In genomic region chr1:59290173-59290954, GRCh38 we compare ENCODE assay signal across 8 cellular contexts. TPM values are rescaled to one million over a fixed set of nuclear protein-coding genes. Genes with fewer than 3 reads are reported as not detected.
DNase-seq lines count a peak whose midpoint lies in the region; ATAC-seq, FAIRE-seq and TF ChIP-seq lines count a peak whose summit lies in the region.

No MANE protein-coding gene starts in this region.

- DNase-seq in BJ (ENCODE audit: low read depth) (no peak), NCI-H2107 (lab: John Stamatoyannopoulos, UW) (peak; percentile 31), GM12878 (ENCODE audit: low read depth, low spot score) (no peak), lung microvascular endothelial cell (ENCODE audit: low read depth in 2 of 2) (peak; percentile 61 to 70), NCI-H1105 (lab: John Stamatoyannopoulos, UW) (no peak), NCI-H187 (lab: John Stamatoyannopoulos, UW) (no peak)

- RAD21 ChIA-PET in GM12878 (lab: Charles Lee; ENCODE audit: unreplicated experiment) = interaction anchor here (0.7 to 2.3 kb wide), 5 partner anchors 11 to 474 kb away, joined by 3 to 10 read pairs (median 3); no protein-coding TSS in a partner anchor

- FAIRE-seq in GM12878 (lab: Jason Lieb, UNC) = no peak

- H3K9me3 ChIP-seq in GM12878 (replicated peaks; ENCODE audit: control insufficient read depth, insufficient read depth, low read length) = no peaks in the 10 kb centered on the region

- TF ChIP-seq POLR2A in GM12878 (IDR thresholded peaks at IDR 0.05; ENCODE audit: low read depth, low read length) = no peak

- no peaks in the 10 kb centered on the region for H3K79me2 ChIP-seq in GM12878 (ENCODE audit: control insufficient read depth, insufficient read depth, low read length)

- H3K4me2 ChIP-seq in GM12878 (ENCODE audit: control insufficient read depth, insufficient read depth) = no peak overlapping the region

- H3K4me3 ChIP-seq in BJ (ENCODE audit: low read depth, low read length) = no peak overlapping the region
- H3K4me3 ChIP-seq in GM12878 = no peak overlapping the region

- H3K9ac ChIP-seq in GM12878 (ENCODE audit: control insufficient read depth, insufficient read depth, low read length) = no peak overlapping the region

- TF ChIP-seq EP300 in GM12878 (IDR thresholded peaks at IDR 0.05; ENCODE audit: borderline replicate concordance in 1 of 2, control insufficient read depth in 1 of 2, low read depth in 2 of 2, low read length in 2 of 2) = no peak

- POLR2A ChIA-PET in BJ (lab: Charles Lee) (no interaction called here), GM12878 (lab: Charles Lee) (no interaction called here)

- no peaks in the 10 kb centered on the region for H4K20me1 ChIP-seq in GM12878 (ENCODE audit: control insufficient read depth, insufficient read depth)

- SMC1A ChIA-PET in GM12878 (lab: Charles Lee; ENCODE audit: uncharacterized antibody, unreplicated experiment) = interaction anchor here (0.7 to 1.6 kb wide), 9 partner anchors 10 to 511 kb away, joined by 3 to 10 read pairs (median 4); no protein-coding TSS in a partner anchor

- CTCF ChIA-PET in BJ (lab: Yijun Ruan, JAX) = interaction anchor here (1.1 kb wide), 1 partner anchor 10 kb away, joined by 4 read pairs; no protein-coding TSS in a partner anchor
- CTCF ChIA-PET in GM12878 (lab: Yijun Ruan, JAX) = interaction anchor here (0.6 to 2.3 kb wide), 13 partner anchors 13 to 409 kb away, joined by 3 to 10 read pairs (median 3); no protein-coding TSS in a partner anchor

- H3K36me3 ChIP-seq in BJ (ENCODE audit: control insufficient read depth, insufficient read depth, low read length) (no peaks in the 10 kb centered on the region), GM12878 (ENCODE audit: control insufficient read depth in 2 of 2, insufficient read depth in 2 of 2, low read length in 1 of 2) (no peaks in the 10 kb centered on the region)

- no peak overlapping the region for H3K27ac ChIP-seq in GM12878 (ENCODE audit: control insufficient read depth, insufficient read depth)

- TF ChIP-seq RAD21 in GM12878 (IDR thresholded peaks at IDR 0.05; ENCODE audit: insufficient read depth, low read depth, low read length) = peak; percentile 75

- 38% methylated on average over 9 of the region's 9 CpGs for WGBS in GM12878 (ENCODE audit: insufficient coverage, insufficient replicate concordance, low lambda C conversion rate, missing lambda C conversion rate)

- peak; percentile 32 for TF ChIP-seq CTCF in BJ (IDR thresholded peaks at IDR 0.05; ENCODE audit: insufficient read depth, low read depth, low read length)
- peak; percentile 47 to 62 (median 50) for TF ChIP-seq CTCF in GM12878 (IDR thresholded peaks at IDR 0.05 in 2 of 3, conservative IDR thresholded peaks at IDR 0.05 in 1 of 3; ENCODE audit: control insufficient read depth in 2 of 3, extremely low read depth in 1 of 3, insufficient read depth in 1 of 3, low read depth in 3 of 3, low read length in 3 of 3)

- H3K4me1 ChIP-seq in GM12878 (ENCODE audit: control insufficient read depth, insufficient read depth, low read length) = no peaks in the 10 kb centered on the region

- ATAC-seq in GM18511 (IDR thresholded peaks at IDR 0.05; ENCODE audit: unreplicated experiment) = peak; percentile 83
- peak; percentile 86 for ATAC-seq in HG02852 (IDR thresholded peaks at IDR 0.05; ENCODE audit: unreplicated experiment)
- ATAC-seq in GM12878 = peak; percentile 90

- in situ Hi-C loops in GM12878 (cut with MboI) = loop anchor here (10.0 kb wide), 1 partner anchor 506 kb away; the partner anchor contains the start of gene JUN

- no TSS peak for BruUV-seq in GM12878 (replicated peaks; lab: Mats Ljungman, UMichigan)

- H2AFZ ChIP-seq in GM12878 (ENCODE audit: control insufficient read depth, low read depth, low read length) = no peak overlapping the region; the same call in 1 of the 2 replicates

- H3K27me3 ChIP-seq in BJ (ENCODE audit: control insufficient read depth, insufficient read depth, low read length) (no peaks in the 10 kb centered on the region), GM12878 (replicated peaks in 1 of 2; ENCODE audit: control insufficient read depth in 2 of 2, insufficient read depth in 2 of 2, low read length in 1 of 2) (no peaks in the 10 kb centered on the region)

- intact Hi-C loops in GM12878 (cut with micrococcal nuclease; ENCODE audit: unreplicated experiment) = loop anchor here (10.0 kb wide), 3 partner anchors 146 to 464 kb away; no protein-coding TSS in a partner anchor

TF ChIP-seq in GM12878, 131 proteins besides CTCF, POLR2A, EP300 and RAD21 (continues in another document):
- TF ChIP-seq FOXM1 (IDR thresholded peaks at IDR 0.05; ENCODE audit: low read depth, low read length) (no peak), HSF1 (IDR thresholded peaks at IDR 0.05; ENCODE audit: low read depth, low read length) (no peak), SRF (IDR thresholded peaks at IDR 0.05; ENCODE audit: low read depth in 2 of 2, low read length in 2 of 2) (no peak), BRCA1 (IDR thresholded peaks at IDR 0.05; ENCODE audit: low read depth, low read length) (no peak), SMC3 (IDR thresholded peaks at IDR 0.05; ENCODE audit: borderline replicate concordance, low read length) (peak; percentile 57; the same call in 1 of the 2 replicates), REST (IDR thresholded peaks at IDR 0.05; ENCODE audit: low read depth, low read length) (no peak), MAX (IDR thresholded peaks at IDR 0.05; ENCODE audit: low read depth, low read length) (no peak), FOS (IDR thresholded peaks at IDR 0.05; ENCODE audit: borderline replicate concordance, extremely low read depth, insufficient read length) (no peak), BHLHE40 (IDR thresholded peaks at IDR 0.05; ENCODE audit: borderline replicate concordance in 1 of 2, low read depth in 2 of 2, low read length in 1 of 2) (0 out of 4 replicates have a peak, but pooled peaks of 1 of the 2 experiments have one; percentile 15)

RNA-seq across cellular contexts. Expression of gene FGGY, which starts 6.5 kb away (rescaled TPM):
- 9.9 and 12.3 TPM in 2 replicates for polyA plus RNA-seq in BJ (2011; rRNA removed)
- 12.6 and 18.5 TPM in 2 replicates for polyA minus RNA-seq in BJ (2011; rRNA and poly(A)+ RNA removed)
- 27.9 and 29.7 TPM in 2 replicates for total RNA-seq in GM12878 (2013; cell fraction: nucleolus; rRNA removed)
- 5.7 and 6.7 TPM in 2 replicates for total RNA-seq in GM12878 (2014; rRNA removed)
- 7.5 and 8.7 TPM in 2 replicates for total RNA-seq in GM12878 (2014; rRNA removed; fragmentation: Illumina TruSeq; extraction: Trizol)
- 7.3 and 11.9 TPM in 2 replicates for total RNA-seq in GM12878 (2021)
- polyA plus RNA-seq in GM12878 (2011; ENCODE audit: low read depth) = 5.9 TPM
- 11.5 and 14.5 TPM in 2 replicates for polyA plus RNA-seq in GM12878 (2011; rRNA removed)
- polyA plus RNA-seq in GM12878 (2011; cell fraction: cytosol; rRNA removed) = 9.1 and 9.5 TPM in 2 replicates
- 7.1 and 10.0 TPM in 2 replicates for polyA plus RNA-seq in GM12878 (2011; cell fraction: nucleus; rRNA removed)
- polyA plus RNA-seq in GM12878 (2012) = 4.7 and 7.0 TPM in 2 replicates
- polyA plus RNA-seq in GM12878 (2014; fragmentation: Illumina TruSeq; extraction: Trizol) = 6.6 and 7.6 TPM in 2 replicates
- 1 to 10 TPM; 9.1 to 9.5 TPM for polyA plus RNA-seq in GM12878 (2014; fragmentation: Nextera tagmentation; extraction: Ambion mirVana)
- polyA plus RNA-seq in GM12878 (2014; rRNA removed) = 5.0 and 6.3 TPM in 2 replicates
- polyA plus RNA-seq in GM12878 (2016; fragmentation: Nextera tagmentation; extraction: Ambion mirVana) = 1 to 10 TPM; 6.2 to 7.6 TPM
- 24.3 and 27.8 TPM in 2 replicates for polyA minus RNA-seq in GM12878 (2011; rRNA and poly(A)+ RNA removed)
- polyA minus RNA-seq in GM12878 (2011; cell fraction: cytosol; rRNA and poly(A)+ RNA removed) = 3.0 and 5.3 TPM in 2 replicates
- 28.2 and 31.9 TPM in 2 replicates for polyA minus RNA-seq in GM12878 (2011; cell fraction: nucleus; rRNA and poly(A)+ RNA removed)
- 8.9 and 11.1 TPM in 2 replicates for total RNA-seq in lung microvascular endothelial cell

Comparison
In these comparisons a context has a peak if more than half of its experiments do, and no peak if none do; other contexts are left out.
1. DNase-seq: peak in NCI-H2107 (single experiment) and lung microvascular endothelial cell (2 of 2); none in BJ (single experiment), GM12878 (single experiment), NCI-H1105 (single experiment) and NCI-H187 (0 of 2).
2. Peak in every context shown above with its lines, with median percentiles within 50 percentile points of each other: ATAC-seq.